1 cellular context compared by ENCODE assay signal in the genomic region with DNA sequence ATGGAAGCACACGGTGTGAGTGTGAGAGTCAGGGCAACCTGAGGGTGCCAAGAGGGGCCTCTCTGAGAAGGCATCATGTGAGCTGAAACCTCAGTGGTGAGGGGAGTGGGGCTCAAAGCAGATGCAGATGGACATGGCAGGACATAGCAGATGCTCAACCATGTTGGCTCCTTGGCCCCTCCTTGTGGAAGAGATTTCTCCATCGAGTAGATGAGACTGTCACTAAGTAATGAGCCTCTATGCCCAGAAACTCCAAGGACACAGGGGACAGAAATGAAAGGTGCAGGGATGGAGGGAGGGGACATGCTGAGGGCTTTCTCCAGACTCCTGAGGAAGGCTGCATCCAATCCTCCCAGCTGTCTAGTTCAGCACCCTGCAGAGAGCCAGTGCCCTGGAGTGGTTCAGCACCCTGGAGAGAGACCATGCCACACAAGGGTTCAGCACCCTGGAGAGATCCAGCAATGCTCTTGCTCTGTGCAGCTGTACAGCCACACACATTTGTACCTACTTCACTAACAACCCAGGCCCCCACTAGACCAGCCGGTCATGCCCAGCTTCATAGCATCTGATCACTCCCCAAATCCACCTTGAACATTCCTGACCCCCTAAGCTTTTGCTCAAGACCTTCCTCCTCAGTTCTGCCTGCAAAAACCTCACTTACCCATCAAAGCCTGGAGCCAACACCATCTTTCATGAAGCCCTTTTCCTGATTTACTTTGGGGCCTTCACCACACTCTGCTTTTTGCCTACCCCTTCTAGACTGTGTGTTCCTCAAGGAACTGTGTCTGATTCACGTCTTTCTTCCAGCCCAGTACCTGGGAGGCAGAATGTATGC.
TF ChIP-seq lines count a peak whose summit lies in the region.

No MANE protein-coding gene starts in this region.

TF ChIP-seq in K562, 482 proteins besides CTCF, POLR2A, EP300 and RAD21 (continued from another document):
- TF ChIP-seq, protein P1, sequence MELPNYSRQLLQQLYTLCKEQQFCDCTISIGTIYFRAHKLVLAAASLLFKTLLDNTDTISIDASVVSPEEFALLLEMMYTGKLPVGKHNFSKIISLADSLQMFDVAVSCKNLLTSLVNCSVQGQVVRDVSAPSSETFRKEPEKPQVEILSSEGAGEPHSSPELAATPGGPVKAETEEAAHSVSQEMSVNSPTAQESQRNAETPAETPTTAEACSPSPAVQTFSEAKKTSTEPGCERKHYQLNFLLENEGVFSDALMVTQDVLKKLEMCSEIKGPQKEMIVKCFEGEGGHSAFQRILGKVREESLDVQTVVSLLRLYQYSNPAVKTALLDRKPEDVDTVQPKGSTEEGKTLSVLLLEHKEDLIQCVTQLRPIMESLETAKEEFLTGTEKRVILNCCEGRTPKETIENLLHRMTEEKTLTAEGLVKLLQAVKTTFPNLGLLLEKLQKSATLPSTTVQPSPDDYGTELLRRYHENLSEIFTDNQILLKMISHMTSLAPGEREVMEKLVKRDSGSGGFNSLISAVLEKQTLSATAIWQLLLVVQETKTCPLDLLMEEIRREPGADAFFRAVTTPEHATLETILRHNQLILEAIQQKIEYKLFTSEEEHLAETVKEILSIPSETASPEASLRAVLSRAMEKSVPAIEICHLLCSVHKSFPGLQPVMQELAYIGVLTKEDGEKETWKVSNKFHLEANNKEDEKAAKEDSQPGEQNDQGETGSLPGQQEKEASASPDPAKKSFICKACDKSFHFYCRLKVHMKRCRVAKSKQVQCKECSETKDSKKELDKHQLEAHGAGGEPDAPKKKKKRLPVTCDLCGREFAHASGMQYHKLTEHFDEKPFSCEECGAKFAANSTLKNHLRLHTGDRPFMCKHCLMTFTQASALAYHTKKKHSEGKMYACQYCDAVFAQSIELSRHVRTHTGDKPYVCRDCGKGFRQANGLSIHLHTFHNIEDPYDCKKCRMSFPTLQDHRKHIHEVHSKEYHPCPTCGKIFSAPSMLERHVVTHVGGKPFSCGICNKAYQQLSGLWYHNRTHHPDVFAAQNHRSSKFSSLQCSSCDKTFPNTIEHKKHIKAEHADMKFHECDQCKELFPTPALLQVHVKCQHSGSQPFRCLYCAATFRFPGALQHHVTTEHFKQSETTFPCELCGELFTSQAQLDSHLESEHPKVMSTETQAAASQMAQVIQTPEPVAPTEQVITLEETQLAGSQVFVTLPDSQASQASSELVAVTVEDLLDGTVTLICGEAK (IDR thresholded peaks at IDR 0.05): peak; percentile 91
- TF ChIP-seq, protein P1 (CRISPR knock-in tag; IDR thresholded peaks at IDR 0.05): peak; percentile 76
- TF ChIP-seq JUND (IDR thresholded peaks at IDR 0.05; ENCODE audit: borderline replicate concordance, low read depth, low read length): no peak
- TF ChIP-seq JUND (tag; IDR thresholded peaks at IDR 0.05; ENCODE audit: borderline replicate concordance, low read depth, low read length): peak; percentile 57; the same call in 1 of the 3 replicates
- no peak for TF ChIP-seq TEAD4 (IDR thresholded peaks at IDR 0.05; ENCODE audit: low read length)
- peak; percentile 96 for TF ChIP-seq TEAD4 (CRISPR knock-in tag; IDR thresholded peaks at IDR 0.05; ENCODE audit: borderline replicate concordance)
- TF ChIP-seq HNRNPUL1 (IDR thresholded peaks at IDR 0.05; ENCODE audit: low read length): no peak
- TF ChIP-seq GATA2 (CRISPR knock-in tag; IDR thresholded peaks at IDR 0.05): 0 out of 2 replicates have a peak, but pooled peaks have one; percentile 24
- peak; percentile 85 for TF ChIP-seq MECOM (CRISPR knock-in tag; IDR thresholded peaks at IDR 0.05)
- peak; percentile 74 for TF ChIP-seq BACH1 (tag; IDR thresholded peaks at IDR 0.05)
- TF ChIP-seq, protein P2, sequence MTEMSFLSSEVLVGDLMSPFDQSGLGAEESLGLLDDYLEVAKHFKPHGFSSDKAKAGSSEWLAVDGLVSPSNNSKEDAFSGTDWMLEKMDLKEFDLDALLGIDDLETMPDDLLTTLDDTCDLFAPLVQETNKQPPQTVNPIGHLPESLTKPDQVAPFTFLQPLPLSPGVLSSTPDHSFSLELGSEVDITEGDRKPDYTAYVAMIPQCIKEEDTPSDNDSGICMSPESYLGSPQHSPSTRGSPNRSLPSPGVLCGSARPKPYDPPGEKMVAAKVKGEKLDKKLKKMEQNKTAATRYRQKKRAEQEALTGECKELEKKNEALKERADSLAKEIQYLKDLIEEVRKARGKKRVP (CRISPR knock-in tag; IDR thresholded peaks at IDR 0.05): peak; percentile 21; the same call in 1 of the 2 replicates
- peak in 1 of 2 experiments; percentile 84; a peak in 2 of 4 replicates for TF ChIP-seq HDAC1 (IDR thresholded peaks at IDR 0.05)
- peak; percentile 95 to 98; a peak in 3 of 4 replicates for TF ChIP-seq SIN3A (IDR thresholded peaks at IDR 0.05; ENCODE audit: borderline replicate concordance in 2 of 2, control insufficient read depth in 1 of 2, low read depth in 2 of 2, low read length in 2 of 2)
- TF ChIP-seq MXI1 (IDR thresholded peaks at IDR 0.05; ENCODE audit: low read depth, low read length): peak; percentile 77
- no peak for TF ChIP-seq U2AF2 (optimal IDR thresholded peaks at IDR 0.05; ENCODE audit: low read depth, low read length)
- TF ChIP-seq POLR2AphosphoS2 (IDR thresholded peaks at IDR 0.05; ENCODE audit: low read length): no peak
- peak; percentile 94 for TF ChIP-seq ZNF584 (CRISPR knock-in tag; IDR thresholded peaks at IDR 0.05; ENCODE audit: low read depth)
- TF ChIP-seq MTF1 (CRISPR knock-in tag; IDR thresholded peaks at IDR 0.05; ENCODE audit: borderline replicate concordance): no peak
- TF ChIP-seq, protein P3, sequence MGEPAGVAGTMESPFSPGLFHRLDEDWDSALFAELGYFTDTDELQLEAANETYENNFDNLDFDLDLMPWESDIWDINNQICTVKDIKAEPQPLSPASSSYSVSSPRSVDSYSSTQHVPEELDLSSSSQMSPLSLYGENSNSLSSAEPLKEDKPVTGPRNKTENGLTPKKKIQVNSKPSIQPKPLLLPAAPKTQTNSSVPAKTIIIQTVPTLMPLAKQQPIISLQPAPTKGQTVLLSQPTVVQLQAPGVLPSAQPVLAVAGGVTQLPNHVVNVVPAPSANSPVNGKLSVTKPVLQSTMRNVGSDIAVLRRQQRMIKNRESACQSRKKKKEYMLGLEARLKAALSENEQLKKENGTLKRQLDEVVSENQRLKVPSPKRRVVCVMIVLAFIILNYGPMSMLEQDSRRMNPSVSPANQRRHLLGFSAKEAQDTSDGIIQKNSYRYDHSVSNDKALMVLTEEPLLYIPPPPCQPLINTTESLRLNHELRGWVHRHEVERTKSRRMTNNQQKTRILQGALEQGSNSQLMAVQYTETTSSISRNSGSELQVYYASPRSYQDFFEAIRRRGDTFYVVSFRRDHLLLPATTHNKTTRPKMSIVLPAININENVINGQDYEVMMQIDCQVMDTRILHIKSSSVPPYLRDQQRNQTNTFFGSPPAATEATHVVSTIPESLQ (CRISPR knock-in tag; IDR thresholded peaks at IDR 0.05): peak; percentile 98
- TF ChIP-seq HNRNPK (IDR thresholded peaks at IDR 0.05; ENCODE audit: low read depth, low read length, poor library complexity, severe bottlenecking): no peak
- TF ChIP-seq POLR2B (IDR thresholded peaks at IDR 0.05; ENCODE audit: low read depth, partially characterized antibody): no peak
- no peak for TF ChIP-seq MCM7 (IDR thresholded peaks at IDR 0.05)
TF ChIP-seq in K562: peak in this region for 117.
